28 cellular contexts compared by ENCODE assay signal in genomic region chr12:107308310-107308709, GRCh38.
"Had no signal": no experiment of that assay in that cellular context is flagged by ENCODE, and none has a peak within 500 bp of the region (broad histone marks: within the 10 kb centered on the region; RNA-seq: fewer than 3 reads in every experiment).

No MANE protein-coding gene starts in this region.

- H3K27ac Mint-ChIP-seq: dendritic cell treated with granulocyte-macrophage colony-stimulating factor and Interleukin-4, amounts not matched to agents 40 ng/mL and 50 ng/mL, for 4 days; effector memory CD8-positive, alpha-beta T cell; endodermal cell; mesothelial cell of epicardium; naive B cell had no signal

- H3K36me3 Mint-ChIP-seq: mesothelial cell of epicardium; naive thymus-derived CD8-positive, alpha-beta T cell had no signal

- H3K27ac ChIP-seq: epithelial cell of prostate, esophagus squamous epithelium, gastrocnemius medialis, heart right ventricle, left lung, lower lobe of right lung had no signal

- H3K4me3 Mint-ChIP-seq: dendritic cell treated with granulocyte-macrophage colony-stimulating factor and Interleukin-4, amounts not matched to agents 40 ng/mL and 50 ng/mL, for 4 days; effector memory CD8-positive, alpha-beta T cell; endodermal cell; mesothelial cell of epicardium; naive B cell had no signal

- H3K9me3 ChIP-seq: esophagus squamous epithelium, gastrocnemius medialis, left lung, lower lobe of right lung, mucosa of descending colon had no signal

- H3K9me3 Mint-ChIP-seq: endodermal cell; mesothelial cell of epicardium; naive thymus-derived CD8-positive, alpha-beta T cell had no signal

- H3K4me1 ChIP-seq: esophagus squamous epithelium, gastrocnemius medialis, heart right ventricle, left lung, lower lobe of right lung had no signal

- H3K4me1 Mint-ChIP-seq: endodermal cell, mesothelial cell of epicardium had no signal

- FAIRE-seq: endometrium, islet of Langerhans, keratinocyte had no signal

- ATAC-seq: esophagus mucosa, gastrocnemius medialis, heart right ventricle, left cardiac atrium, left lung, left ventricle myocardium superior, lower lobe of right lung had no signal

- H3K4me3 ChIP-seq: esophagus squamous epithelium, gastrocnemius medialis, heart right ventricle, left lung, lower lobe of right lung, mucosa of descending colon had no signal

- DNase-seq: cortex of kidney; effector CD8-positive, alpha-beta T cell; effector memory CD8-positive, alpha-beta T cell; erythroblast; esophagus squamous epithelium; foreskin fibroblast; foreskin melanocyte; gastrocnemius medialis; glutamatergic neuron; head of caudate nucleus; heart right ventricle; hippocampal formation; left cardiac atrium; left lung; left ventricle myocardium superior; lower lobe of right lung; mesenchymal stem cell; naive B cell had no signal

- H3K36me3 ChIP-seq: esophagus squamous epithelium, gastrocnemius medialis, heart right ventricle, left lung, lower lobe of right lung had no signal
